Comparison of ENCODE assay signal across 1 cellular context in genomic region chr9:131612851-131613250, GRCh38.
TF ChIP-seq lines count a peak whose summit lies in the region.

No MANE protein-coding gene starts in this region.

TF ChIP-seq in WTC11, 78 proteins besides CTCF, POLR2A, EP300 and RAD21 (continued from another document):
- no peak for TF ChIP-seq ERG (CRISPR knock-in tag; IDR thresholded peaks at IDR 0.05)
- TF ChIP-seq USF1 (CRISPR knock-in tag; IDR thresholded peaks at IDR 0.05), result no peak
TF ChIP-seq in WTC11: peak in this region for 0.
